In the genomic region with DNA sequence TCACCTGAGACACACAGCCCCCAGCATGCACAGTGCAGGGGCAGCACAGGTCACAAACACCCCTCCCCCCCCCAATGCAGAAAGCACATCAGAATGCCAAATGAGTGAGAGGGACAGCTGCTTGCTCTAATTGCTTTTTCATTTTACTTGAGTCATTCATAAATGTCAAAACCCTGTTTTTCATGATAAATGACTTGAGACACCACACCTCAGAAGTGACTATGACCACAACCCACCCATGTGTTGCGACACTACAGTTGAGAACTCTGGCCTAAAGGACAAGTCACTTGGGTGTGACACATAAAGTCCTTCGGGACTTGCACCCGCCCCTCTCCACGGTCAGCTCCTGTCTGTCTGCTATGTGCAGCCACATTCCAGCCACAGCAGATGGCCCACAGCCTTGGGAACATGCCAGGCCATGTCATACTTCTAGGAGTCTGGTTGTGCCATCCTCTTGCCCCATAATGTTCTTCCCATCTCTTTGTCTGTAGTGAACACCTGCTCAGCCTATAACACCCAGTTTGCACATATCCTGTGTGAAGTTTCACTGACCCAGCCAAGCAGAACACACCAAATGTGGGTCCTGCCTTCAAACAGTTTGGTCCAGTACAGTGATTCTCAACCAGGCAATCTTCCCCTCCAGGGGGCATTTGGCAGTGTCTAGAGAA, we compare ENCODE assay signal across 8 cellular contexts. TPM values are rescaled to one million over a fixed set of nuclear protein-coding genes. Genes with fewer than 3 reads are reported as not detected.
DNase-seq lines count a peak whose midpoint lies in the region; ATAC-seq and TF ChIP-seq lines count a peak whose summit lies in the region.

No MANE protein-coding gene starts in this region.

- intact Hi-C loops in thyroid gland (cut with DNase I), result no loop called here

- H3K27me3 ChIP-seq in thyroid gland (no peaks in the 10 kb centered on the region), smooth muscle cell (ENCODE audit: low read depth) (no peaks in the 10 kb centered on the region)

- ATAC-seq in GM21367 (IDR thresholded peaks at IDR 0.05; ENCODE audit: unreplicated experiment) (peak; percentile 90), HG03460 (IDR thresholded peaks at IDR 0.05; ENCODE audit: unreplicated experiment) (peak; percentile 87)

- H3K9me3 ChIP-seq in thyroid gland (no peaks in the 10 kb centered on the region), smooth muscle cell (replicated peaks; ENCODE audit: low read depth) (no peaks in the 10 kb centered on the region)

- no peak overlapping the region for H2AFZ ChIP-seq in smooth muscle cell (ENCODE audit: low read depth)

- no peak overlapping the region for H3K4me3 ChIP-seq in thyroid gland (replicated peaks in 1 of 3)
- no peak overlapping the region for H3K4me3 ChIP-seq in smooth muscle cell

- WGBS in thyroid gland, 2 donors, result 35 to 47% methylated on average over 3 to 4 of the region's 4 CpGs
- 53% methylated on average over 4 of the region's 4 CpGs for WGBS in smooth muscle cell (ENCODE audit: low lambda C conversion rate)

- H3K4me1 ChIP-seq in thyroid gland (peaks cover 3 to 5% of the 10 kb centered on the region in 2 donors), smooth muscle cell (ENCODE audit: low read depth) (no peaks in the 10 kb centered on the region)

- H3K4me2 ChIP-seq in smooth muscle cell, result no peak overlapping the region

- no peaks in the 10 kb centered on the region for H3F3A ChIP-seq in smooth muscle cell (ENCODE audit: low read depth)

- no peak for TF ChIP-seq POLR2A in thyroid gland (IDR thresholded peaks at IDR 0.05)

- H3K79me2 ChIP-seq in smooth muscle cell (ENCODE audit: low read depth), result no peaks in the 10 kb centered on the region

- peak; percentile 50 for DNase-seq in GM04504 (ENCODE audit: low read depth)
- peak; percentile 58 for DNase-seq in RKO (ENCODE audit: low spot score)
- DNase-seq in germinal center (ENCODE audit: low spot score), result peak; percentile 33
- peak; percentile 37 to 49 for DNase-seq in thyroid gland
- DNase-seq in smooth muscle cell (lab: John Stamatoyannopoulos, UW; ENCODE audit: unreplicated experiment), result no peak
- no peak for DNase-seq in NCI-H1092 (lab: John Stamatoyannopoulos, UW)

- H3K27ac ChIP-seq in thyroid gland, result no peak overlapping the region
- H3K27ac ChIP-seq in smooth muscle cell (ENCODE audit: low read depth), result no peak overlapping the region

- no peaks in the 10 kb centered on the region for H4K20me1 ChIP-seq in smooth muscle cell (ENCODE audit: low read depth)

- H3K36me3 ChIP-seq in thyroid gland (no peaks in the 10 kb centered on the region), smooth muscle cell (ENCODE audit: low read depth) (no peaks in the 10 kb centered on the region)

- no peak overlapping the region for H3K9ac ChIP-seq in smooth muscle cell (ENCODE audit: low read depth)

- TF ChIP-seq CTCF in thyroid gland (IDR thresholded peaks at IDR 0.05) (no peak), smooth muscle cell (IDR thresholded peaks at IDR 0.05; ENCODE audit: borderline replicate concordance, insufficient read depth, poor library complexity, severe bottlenecking) (no peak)

RNA-seq across cellular contexts. Expression of gene RIOK3, which starts 30.2 kb away (rescaled TPM):
- total RNA-seq in thyroid gland (10 to 100 TPM; 51.2 to 85.7 (median 63.6) TPM), smooth muscle cell (79.9 and 100 TPM in 2 replicates)
- 56.0 TPM in 2 replicates for polyA plus RNA-seq in smooth muscle cell

Comparison
In these comparisons a context has a peak if more than half of its experiments do, and no peak if none do; other contexts are left out.
1. DNase-seq: peak in GM04504 (single experiment), RKO (single experiment), germinal center (single experiment) and thyroid gland (2 of 2); none in smooth muscle cell (single experiment) and NCI-H1092 (single experiment).